In genomic region chr11:11239959-11240358, GRCh38 we compare ENCODE assay signal across 24 cellular contexts.
"Had no signal": no experiment of that assay in that cellular context is flagged by ENCODE, and none has a peak within 500 bp of the region (broad histone marks: within the 10 kb centered on the region; RNA-seq: fewer than 3 reads in every experiment).

No MANE protein-coding gene starts in this region.

- H3K4me2 ChIP-seq: hepatocyte had no signal

- H3K27ac ChIP-seq: dorsolateral prefrontal cortex, gastrocnemius medialis, heart left ventricle, hepatocyte, left lung, prostate gland, sigmoid colon, spleen, testis, tibial artery had no signal

- H2AFZ ChIP-seq: hepatocyte had no signal

- ATAC-seq: gastrocnemius medialis; heart left ventricle; left cardiac atrium; left lung; naive thymus-derived CD8-positive, alpha-beta T cell; right cardiac atrium; stimulated activated memory B cell treated with anti-CD40 and anti-IgM and Interleukin-4, amounts not matched to agents 10 μg/mL and 1 μg/mL and 100 μg/mL, for 72 hours; stimulated activated naive CD8-positive, alpha-beta T cell treated with anti-CD3 and anti-CD28 coated beads, Interleukin-15, Interleukin-2, amounts not matched to agents 100 U/mL and 50 U/mL, for 24 hours had no signal

- DNase-seq: cerebellar nuclear complex; cortex of kidney; dorsolateral prefrontal cortex; effector CD4-positive, alpha-beta T cell; esophagus squamous epithelium; gastrocnemius medialis; heart left ventricle; kidney; left cardiac atrium; left lung; naive thymus-derived CD8-positive, alpha-beta T cell; nephron progenitor cell; nucleus accumbens; right cardiac atrium; sigmoid colon; spleen; stimulated activated CD4-positive, alpha-beta T cell treated with anti-CD3 and anti-CD28 coated beads, Interleukin-4, amount 100 ng/mL, for 4 hours; stimulated activated naive CD8-positive, alpha-beta T cell treated with anti-CD3 and anti-CD28 coated beads, Interleukin-15, Interleukin-2, amounts not matched to agents 100 U/mL and 50 U/mL, for 24 hours; substantia nigra; testis; tibial artery had no signal

- H3K36me3 ChIP-seq: esophagus squamous epithelium, gastrocnemius medialis, heart left ventricle, left lung, prostate gland, sigmoid colon, spleen, tibial artery had no signal

- H3K9me3 ChIP-seq: esophagus squamous epithelium, gastrocnemius medialis, heart left ventricle, left lung, prostate gland, sigmoid colon, spleen, testis, tibial artery had no signal

- FAIRE-seq: kidney had no signal

- H3K4me1 ChIP-seq: prostate gland had no signal

- H3K27me3 ChIP-seq: esophagus squamous epithelium, gastrocnemius medialis, heart left ventricle, hepatocyte, left lung, sigmoid colon, spleen, testis, tibial artery had no signal

- H3K4me3 ChIP-seq: dorsolateral prefrontal cortex, esophagus squamous epithelium, gastrocnemius medialis, heart left ventricle, hepatocyte, left lung, prostate gland, sigmoid colon, spleen, testis, tibial artery had no signal

- H3K79me2 ChIP-seq: hepatocyte had no signal
